ENCODE assay signal across 7 cellular contexts in genomic region chr1:32413507-32414185, GRCh38. TPM values are rescaled to one million over a fixed set of nuclear protein-coding genes. Genes with fewer than 3 reads are reported as not detected.
A peak's percentile ranks its signal among the peaks of the same experiment; 100 is the strongest.
DNase-seq lines count a peak whose midpoint lies in the region; ATAC-seq, FAIRE-seq and TF ChIP-seq lines count a peak whose summit lies in the region.

No MANE protein-coding gene starts in this region.

- RAD21 ChIA-PET in GM12878 (lab: Charles Lee; ENCODE audit: unreplicated experiment) = interaction anchor here (0.9 to 2.6 kb wide), 4 partner anchors 19 to 625 kb away, joined by 3 to 14 read pairs (median 4); partner anchors contain the start of gene BSDC1

- no peak overlapping the region for H3K4me3 ChIP-seq in GM12878

- TF ChIP-seq EP300 in GM12878 (IDR thresholded peaks at IDR 0.05; ENCODE audit: borderline replicate concordance in 1 of 2, control insufficient read depth in 1 of 2, low read depth in 2 of 2, low read length in 2 of 2) = no peak

- no peak overlapping the region for H3K4me3 Mint-ChIP-seq in immature natural killer cell

- H2AFZ ChIP-seq in GM12878 (ENCODE audit: control insufficient read depth, low read depth, low read length) = no peak overlapping the region

- SMC1A ChIA-PET in GM12878 (lab: Charles Lee; ENCODE audit: uncharacterized antibody, unreplicated experiment) = interaction anchor here (1.1 to 2.2 kb wide), 6 partner anchors 12 to 198 kb away, joined by 3 to 14 read pairs (median 4); partner anchors contain the start of genes BSDC1 and MARCKSL1

- TF ChIP-seq POLR2A in GM12892 (IDR thresholded peaks at IDR 0.05; ENCODE audit: low read depth, low read length) (no peak), GM12878 (IDR thresholded peaks at IDR 0.05; ENCODE audit: low read depth, low read length) (no peak)

- 26% methylated on average over 10 of the region's 10 CpGs for WGBS in GM12878 (ENCODE audit: insufficient coverage, insufficient replicate concordance, low lambda C conversion rate, missing lambda C conversion rate)

- no peaks in the 10 kb centered on the region; a peak in 1 of 4 replicates for H3K27me3 ChIP-seq in GM12878 (replicated peaks in 1 of 2; ENCODE audit: control insufficient read depth in 2 of 2, insufficient read depth in 2 of 2, low read length in 1 of 2)

- peaks cover 2 to 10% (median 7%) of the 10 kb centered on the region in 3 donors for H3K27me3 Mint-ChIP-seq in immature natural killer cell (ENCODE audit: low read depth in 3 of 3)

- H3K36me3 Mint-ChIP-seq in immature natural killer cell = no peaks in the 10 kb centered on the region

- no peak overlapping the region for H3K4me2 ChIP-seq in GM12878 (ENCODE audit: control insufficient read depth, insufficient read depth)

- peaks cover 0 to 2% of the 10 kb centered on the region in 2 donors for H3K4me1 Mint-ChIP-seq in immature natural killer cell

- peak; percentile 86 for TF ChIP-seq RAD21 in GM12878 (IDR thresholded peaks at IDR 0.05; ENCODE audit: insufficient read depth, low read depth, low read length)

- H3K4me1 ChIP-seq in GM12878 (ENCODE audit: control insufficient read depth, insufficient read depth, low read length) = no peaks in the 10 kb centered on the region; the same call in 1 of the 2 replicates

- peaks cover 0 to 12% (median 8%) of the 10 kb centered on the region in 6 donors for H3K9me3 Mint-ChIP-seq in immature natural killer cell

- DNase-seq in GM12892 (ENCODE audit: insufficient read length) (no peak), NCI-H2029 treated with DMSO at 0.1 percent for 48 hours (lab: John Stamatoyannopoulos, UW) (peak; percentile 33), UCSD-AML1 (lab: John Stamatoyannopoulos, UW; ENCODE audit: unreplicated experiment) (peak; percentile 35), GM12878 (ENCODE audit: low read depth, low spot score) (peak; percentile 48), immature natural killer cell (peak; percentile 67 to 73 (median 67))
- DNase-seq in stimulated activated CD4-positive, alpha-beta T cell treated with anti-CD3 and anti-CD28 coated beads, Interleukin-4, amount 100 ng/mL, for 4 hours = peak; percentile 52 to 67

- in situ Hi-C loops in GM12878 (cut with MboI) = no loop called here

- POLR2A ChIA-PET in GM12878 (lab: Charles Lee) = interaction anchor here (0.5 to 0.9 kb wide), 2 partner anchors 19 to 90 kb away, joined by 3 read pairs; partner anchors contain the start of gene BSDC1

- ATAC-seq in GM12878 = peak; percentile 99
- ATAC-seq in HG02759 (IDR thresholded peaks at IDR 0.05; ENCODE audit: unreplicated experiment) = no peak

- no peaks in the 10 kb centered on the region for H3K36me3 ChIP-seq in GM12878 (ENCODE audit: control insufficient read depth in 2 of 2, insufficient read depth in 2 of 2, low read length in 1 of 2)

- peak; percentile 98 for FAIRE-seq in GM12892 (lab: Jason Lieb, UNC)
- peak; percentile 77 for FAIRE-seq in GM12878 (lab: Jason Lieb, UNC)

- no peaks in the 10 kb centered on the region for H3K79me2 ChIP-seq in GM12878 (ENCODE audit: control insufficient read depth, insufficient read depth, low read length)

- H3K9ac ChIP-seq in GM12878 (ENCODE audit: control insufficient read depth, insufficient read depth, low read length) = no peak overlapping the region

- no peaks in the 10 kb centered on the region for H4K20me1 ChIP-seq in GM12878 (ENCODE audit: control insufficient read depth, insufficient read depth)

- CTCF ChIA-PET in GM12878 (lab: Yijun Ruan, JAX) = interaction anchor here (0.6 to 5.6 kb wide), 17 partner anchors 11 to 1434 kb away, joined by 3 to 87 read pairs (median 4); partner anchors contain the start of genes BSDC1 and MARCKSL1

- no peak overlapping the region for H3K27ac Mint-ChIP-seq in immature natural killer cell

- H3K27ac ChIP-seq in GM12878 (ENCODE audit: control insufficient read depth, insufficient read depth) = no peak overlapping the region

- peak; percentile 76 to 82 (median 78) for TF ChIP-seq CTCF in GM12878 (IDR thresholded peaks at IDR 0.05 in 2 of 3, conservative IDR thresholded peaks at IDR 0.05 in 1 of 3; ENCODE audit: control insufficient read depth in 2 of 3, extremely low read depth in 1 of 3, insufficient read depth in 1 of 3, low read depth in 3 of 3, low read length in 3 of 3)

- intact Hi-C loops in GM12878 (cut with micrococcal nuclease; ENCODE audit: unreplicated experiment) = loop anchor here (1.0 to 5.0 kb wide), 3 partner anchors 198 to 451 kb away; partner anchors contain the start of gene CCDC28B

- no TSS peak for BruUV-seq in GM12878 (replicated peaks; lab: Mats Ljungman, UMichigan)

- no peaks in the 10 kb centered on the region; the same call in 2 of the 3 replicates for H3K9me3 ChIP-seq in GM12878 (replicated peaks; ENCODE audit: control insufficient read depth, insufficient read depth, low read length)

RNA-seq across cellular contexts. Expression of gene BSDC1, which starts 19.4 kb away (rescaled TPM):
- 25.0 TPM for polyA plus RNA-seq in GM12892 (2012; ENCODE audit: missing spikeins)
- 114 and 128 TPM in 2 replicates for total RNA-seq in GM12878 (2013; cell fraction: nucleolus; rRNA removed)
- 23.3 and 25.1 TPM in 2 replicates for total RNA-seq in GM12878 (2014; rRNA removed)
- 22.3 and 22.7 TPM in 2 replicates for total RNA-seq in GM12878 (2014; rRNA removed; fragmentation: Illumina TruSeq; extraction: Trizol)
- total RNA-seq in GM12878 (2021) = 23.9 and 25.2 TPM in 2 replicates
- polyA plus RNA-seq in GM12878 (2011; ENCODE audit: low read depth) = 13.3 TPM
- polyA plus RNA-seq in GM12878 (2011; rRNA removed) = 32.8 and 39.7 TPM in 2 replicates
- 34.8 and 37.6 TPM in 2 replicates for polyA plus RNA-seq in GM12878 (2011; cell fraction: cytosol; rRNA removed)
- 76.6 and 77.5 TPM in 2 replicates for polyA plus RNA-seq in GM12878 (2011; cell fraction: nucleus; rRNA removed)
- polyA plus RNA-seq in GM12878 (2012) = 22.3 and 31.1 TPM in 2 replicates
- 22.5 and 27.4 TPM in 2 replicates for polyA plus RNA-seq in GM12878 (2014; fragmentation: Illumina TruSeq; extraction: Trizol)
- 1 to 10 TPM; 3.0 to 4.9 TPM for polyA plus RNA-seq in GM12878 (2014; fragmentation: Nextera tagmentation; extraction: Ambion mirVana)
- polyA plus RNA-seq in GM12878 (2014; rRNA removed) = 25.4 and 28.5 TPM in 2 replicates
- polyA plus RNA-seq in GM12878 (2016; fragmentation: Nextera tagmentation; extraction: Ambion mirVana) = 10 to 100 TPM; 18.2 to 20.2 TPM
- 18.5 and 31.0 TPM in 2 replicates for polyA minus RNA-seq in GM12878 (2011; rRNA and poly(A)+ RNA removed)
- 9.3 and 12.7 TPM in 2 replicates for polyA minus RNA-seq in GM12878 (2011; cell fraction: cytosol; rRNA and poly(A)+ RNA removed)
- 21.2 and 34.4 TPM in 2 replicates for polyA minus RNA-seq in GM12878 (2011; cell fraction: nucleus; rRNA and poly(A)+ RNA removed)
- 10 to 100 TPM; 33.9 to 50.3 (median 37.4) TPM for polyA plus RNA-seq in immature natural killer cell

RNA-seq across cellular contexts. Expression of gene ZBTB8B, which starts 51.2 kb away (rescaled TPM):
- 0.04 TPM for polyA plus RNA-seq in GM12892 (2012; ENCODE audit: missing spikeins)
- total RNA-seq in GM12878 (2013; cell fraction: nucleolus; rRNA removed) = 0.04 and 0.05 TPM in 2 replicates
- total RNA-seq in GM12878 (2014; rRNA removed) (under 0.01 and 0.05 TPM in 2 replicates), GM12878 (2014; rRNA removed; fragmentation: Illumina TruSeq; extraction: Trizol) (under 0.01 and 0.04 TPM in 2 replicates), GM12878 (2021) (0.03 TPM in 1 of 2 replicates, not detected in the other)
- 0.03 TPM for polyA plus RNA-seq in GM12878 (2011; ENCODE audit: low read depth)
- polyA plus RNA-seq in GM12878 (2011; rRNA removed) (not detected in 2 replicates), GM12878 (2014; fragmentation: Illumina TruSeq; extraction: Trizol) (0.01 TPM in 1 of 2 replicates, not detected in the other), GM12878 (2014; fragmentation: Nextera tagmentation; extraction: Ambion mirVana) (under 1 TPM in 1 of 2 experiments, not detected in 1; under 0.01 TPM), GM12878 (2014; rRNA removed) (0.01 TPM in 2 replicates), GM12878 (2016; fragmentation: Nextera tagmentation; extraction: Ambion mirVana) (under 1 TPM in 1 of 2 experiments, not detected in 1; 0.01 TPM), immature natural killer cell (not detected)
- polyA plus RNA-seq in GM12878 (2011; cell fraction: cytosol; rRNA removed) = not detected in 2 replicates
- polyA plus RNA-seq in GM12878 (2011; cell fraction: nucleus; rRNA removed) = 0.01 TPM in 2 replicates
- polyA plus RNA-seq in GM12878 (2012) = 0.03 TPM in 2 replicates
- polyA minus RNA-seq in GM12878 (2011; rRNA and poly(A)+ RNA removed) = not detected in 2 replicates
- polyA minus RNA-seq in GM12878 (2011; cell fraction: cytosol; rRNA and poly(A)+ RNA removed) = not detected in 2 replicates
- not detected in 2 replicates for polyA minus RNA-seq in GM12878 (2011; cell fraction: nucleus; rRNA and poly(A)+ RNA removed)

RNA-seq across cellular contexts. Expression of gene TSSK3, which starts 51.3 kb away (rescaled TPM):
- 3.9 TPM for polyA plus RNA-seq in GM12892 (2012; ENCODE audit: missing spikeins)
- total RNA-seq in GM12878 (2013; cell fraction: nucleolus; rRNA removed) = 9.4 and 11.8 TPM in 2 replicates
- total RNA-seq in GM12878 (2014; rRNA removed) = 0.56 and 0.98 TPM in 2 replicates
- 0.63 and 1.6 TPM in 2 replicates for total RNA-seq in GM12878 (2014; rRNA removed; fragmentation: Illumina TruSeq; extraction: Trizol)
- 0.82 and 1.2 TPM in 2 replicates for total RNA-seq in GM12878 (2021)
- 1.00 TPM for polyA plus RNA-seq in GM12878 (2011; ENCODE audit: low read depth)
- polyA plus RNA-seq in GM12878 (2011; rRNA removed) = 0.67 and 1.2 TPM in 2 replicates
- polyA plus RNA-seq in GM12878 (2011; cell fraction: cytosol; rRNA removed) = 0.62 and 0.78 TPM in 2 replicates
- polyA plus RNA-seq in GM12878 (2011; cell fraction: nucleus; rRNA removed) = 1.2 and 2.2 TPM in 2 replicates
- polyA plus RNA-seq in GM12878 (2012) = 1.3 and 3.3 TPM in 2 replicates
- 0.48 and 0.92 TPM in 2 replicates for polyA plus RNA-seq in GM12878 (2014; fragmentation: Illumina TruSeq; extraction: Trizol)
- under 1 TPM; 0.42 to 0.77 TPM for polyA plus RNA-seq in GM12878 (2014; fragmentation: Nextera tagmentation; extraction: Ambion mirVana)
- 0.51 and 1.2 TPM in 2 replicates for polyA plus RNA-seq in GM12878 (2014; rRNA removed)
- polyA plus RNA-seq in GM12878 (2016; fragmentation: Nextera tagmentation; extraction: Ambion mirVana) = under 1 TPM; 0.58 to 0.82 TPM
- 0.46 and 0.51 TPM in 2 replicates for polyA minus RNA-seq in GM12878 (2011; rRNA and poly(A)+ RNA removed)
- polyA minus RNA-seq in GM12878 (2011; cell fraction: cytosol; rRNA and poly(A)+ RNA removed) = not detected in 2 replicates
- 0.73 and 1.2 TPM in 2 replicates for polyA minus RNA-seq in GM12878 (2011; cell fraction: nucleus; rRNA and poly(A)+ RNA removed)
- 1 to 10 TPM in 1 of 3 donors, not detected in 2; 2.7 TPM for polyA plus RNA-seq in immature natural killer cell

RNA-seq across cellular contexts. Expression of gene FAM229A, which starts 51.4 kb away (rescaled TPM):
- 1.1 TPM for polyA plus RNA-seq in GM12892 (2012; ENCODE audit: missing spikeins)
- total RNA-seq in GM12878 (2013; cell fraction: nucleolus; rRNA removed) = 18.1 and 20.0 TPM in 2 replicates
- total RNA-seq in GM12878 (2014; rRNA removed) (1.4 and 2.1 TPM in 2 replicates), GM12878 (2014; rRNA removed; fragmentation: Illumina TruSeq; extraction: Trizol) (1.2 and 1.3 TPM in 2 replicates), GM12878 (2021) (3.1 and 5.1 TPM in 2 replicates)
- polyA plus RNA-seq in GM12878 (2011; ENCODE audit: low read depth) = 2.6 TPM
- polyA plus RNA-seq in GM12878 (2011; rRNA removed) (4.0 and 5.3 TPM in 2 replicates), GM12878 (2014; fragmentation: Illumina TruSeq; extraction: Trizol) (2.6 and 2.9 TPM in 2 replicates), GM12878 (2014; fragmentation: Nextera tagmentation; extraction: Ambion mirVana) (under 1 TPM in 1 of 2 experiments, not detected in 1; 0.02 TPM), GM12878 (2014; rRNA removed) (4.5 and 5.3 TPM in 2 replicates), GM12878 (2016; fragmentation: Nextera tagmentation; extraction: Ambion mirVana) (1 to 10 TPM in 1 of 2 experiments, under 1 TPM in 1; 0.25 to 1.2 TPM), immature natural killer cell (under 1 TPM in 2 of 3 donors, not detected in 1; 0.09 to 0.17 TPM)
- 3.2 and 4.8 TPM in 2 replicates for polyA plus RNA-seq in GM12878 (2011; cell fraction: cytosol; rRNA removed)
- 34.5 and 36.3 TPM in 2 replicates for polyA plus RNA-seq in GM12878 (2011; cell fraction: nucleus; rRNA removed)
- 5.5 and 10.1 TPM in 2 replicates for polyA plus RNA-seq in GM12878 (2012)
- polyA minus RNA-seq in GM12878 (2011; rRNA and poly(A)+ RNA removed) = 2.3 and 3.1 TPM in 2 replicates
- polyA minus RNA-seq in GM12878 (2011; cell fraction: cytosol; rRNA and poly(A)+ RNA removed) = 0.67 and 1.7 TPM in 2 replicates
- polyA minus RNA-seq in GM12878 (2011; cell fraction: nucleus; rRNA and poly(A)+ RNA removed) = 3.0 and 8.3 TPM in 2 replicates
